Comparison of ENCODE assay signal across 8 cellular contexts in genomic region chr3:119676771-119677640, GRCh38. TPM values are rescaled to one million over a fixed set of nuclear protein-coding genes. Genes with fewer than 3 reads are reported as not detected.
DNase-seq lines count a peak whose midpoint lies in the region; ATAC-seq, FAIRE-seq and TF ChIP-seq lines count a peak whose summit lies in the region.

Gene COX17 (minus strand): TSS chr3:119677406. CDS start chr3:119677310, 96 bp downstream.

- peak; percentile 70 for FAIRE-seq in kidney (lab: Jason Lieb, UNC)

- peak; percentile 76 for TF ChIP-seq POLR2A in GM19099 (IDR thresholded peaks at IDR 0.05; ENCODE audit: extremely low read depth, insufficient read length, low read depth)

- no peaks in the 10 kb centered on the region for H3K9me3 ChIP-seq in kidney (ENCODE audit: control insufficient read depth in 1 of 2, low read length in 2 of 2)

- peaks cover 5 to 11% of the 10 kb centered on the region in 2 donors for H3K4me1 ChIP-seq in kidney (ENCODE audit: control insufficient read depth in 1 of 2, insufficient read depth in 1 of 2, low read depth in 1 of 2, low read length in 2 of 2)

- H3K27ac ChIP-seq in kidney (ENCODE audit: low read depth in 2 of 2, low read length in 2 of 2) = peak within 1 kb of the TSS; percentile 90 to 91

- DNase-seq in AG10803 (ENCODE audit: low read depth) (peak; percentile 95), NCI-H510A (lab: John Stamatoyannopoulos, UW) (peak; percentile 85), cerebellum (ENCODE audit: low spot score) (peak; percentile 92), kidney (peak; percentile 97)
- DNase-seq in activated CD4-positive, alpha-beta T cell treated with anti-CD3 and anti-CD28 coated beads for 1 hour = peak; percentile 94
- DNase-seq in stimulated activated CD4-positive, alpha-beta T cell treated with anti-CD3 and anti-CD28 coated beads, Interleukin-15, amount 100 ng/mL, for 24 hours = peak; percentile 96

- no peak for TF ChIP-seq CTCF in AG10803 (conservative IDR thresholded peaks at IDR 0.05; ENCODE audit: low read length)
- TF ChIP-seq CTCF in kidney (IDR thresholded peaks at IDR 0.05; ENCODE audit: borderline replicate concordance, extremely low read depth, insufficient read depth) = no peak

- intact Hi-C loops in kidney (cut with DNase I) = no loop called here

- peak within 1 kb of the TSS; percentile 93 to 95 for H3K9ac ChIP-seq in kidney (ENCODE audit: low read length in 2 of 2)

- H3K36me3 ChIP-seq in kidney (ENCODE audit: control insufficient read depth in 1 of 2, insufficient read depth in 2 of 2, low read length in 2 of 2) = peaks cover 0 to 12% of the 10 kb centered on the region in 2 donors

- H3K4me3 ChIP-seq in AG10803 (ENCODE audit: low read length) = peak within 1 kb of the TSS; percentile 79
- H3K4me3 ChIP-seq in kidney (ENCODE audit: low read length in 2 of 2) = peak within 1 kb of the TSS; percentile 85 to 97

- peak; percentile 92 for ATAC-seq in HG03432 (IDR thresholded peaks at IDR 0.05; ENCODE audit: unreplicated experiment)

RNA-seq across cellular contexts. Expression of gene COX17, which starts in this region (rescaled TPM):
- total RNA-seq in cerebellum (18.9 TPM), kidney (46.4 TPM)
- 218 TPM for polyA plus RNA-seq in kidney (ENCODE audit: insufficient read depth, low read depth, low replicate concordance)

Comparison
In these comparisons a context has a peak if more than half of its experiments do, and no peak if none do; other contexts are left out.
1. Peak in every context shown above with its lines: DNase-seq, ATAC-seq, H3K4me3 ChIP-seq and H3K27ac ChIP-seq.